In genomic region chr5:177557041-177557647, GRCh38 we compare ENCODE assay signal across 16 cellular contexts. TPM values are rescaled to one million over a fixed set of nuclear protein-coding genes. Genes with fewer than 3 reads are reported as not detected.
DNase-seq lines count a peak whose midpoint lies in the region; ATAC-seq and TF ChIP-seq lines count a peak whose summit lies in the region.
"Had no signal": no experiment of that assay in that cellular context is flagged by ENCODE, and none has a peak within 500 bp of the region (broad histone marks: within the 10 kb centered on the region; RNA-seq: fewer than 3 reads in every experiment).

No MANE protein-coding gene starts in this region.

- no peak overlapping the region for H3K4me3 Mint-ChIP-seq in activated CD8-positive, alpha-beta T cell treated with anti-CD3 and anti-CD28 coated beads for 36 hours
- H3K4me3 Mint-ChIP-seq in nephron progenitor cell, result no peak overlapping the region
- H3K4me3 Mint-ChIP-seq: activated B cell treated with CpG ODN at 0.5 μM for 24 hours; central memory CD8-positive, alpha-beta T cell; immature natural killer cell; type B pancreatic cell had no signal

- no peaks in the 10 kb centered on the region for H3K27me3 Mint-ChIP-seq in activated CD8-positive, alpha-beta T cell treated with anti-CD3 and anti-CD28 coated beads for 36 hours
- peaks cover 7% of the 10 kb centered on the region for H3K27me3 Mint-ChIP-seq in nephron progenitor cell (ENCODE audit: low read depth, poor library complexity)
- H3K27me3 Mint-ChIP-seq: activated B cell treated with CpG ODN at 0.5 μM for 24 hours; central memory CD8-positive, alpha-beta T cell; type B pancreatic cell had no signal

- no peak for ATAC-seq in activated CD8-positive, alpha-beta T cell treated with anti-CD3 and anti-CD28 coated beads for 36 hours
- no peak for ATAC-seq in HG02610 (IDR thresholded peaks at IDR 0.05; ENCODE audit: unreplicated experiment)

- no peaks in the 10 kb centered on the region for H3K36me3 ChIP-seq in Karpas-422 (ENCODE audit: insufficient read depth, low read length)

- H3K4me3 ChIP-seq in Karpas-422 (ENCODE audit: low read length), result no peak overlapping the region
- H3K4me3 ChIP-seq: skin epidermis had no signal

- no peaks in the 10 kb centered on the region for H3K9me3 Mint-ChIP-seq in activated CD8-positive, alpha-beta T cell treated with anti-CD3 and anti-CD28 coated beads for 36 hours
- peaks cover 33% of the 10 kb centered on the region for H3K9me3 Mint-ChIP-seq in nephron progenitor cell
- H3K9me3 Mint-ChIP-seq: activated B cell treated with CpG ODN at 0.5 μM for 24 hours; central memory CD8-positive, alpha-beta T cell; immature natural killer cell; type B pancreatic cell had no signal

- peaks cover 13% of the 10 kb centered on the region; the same call in 1 of the 2 replicates for H4K20me1 ChIP-seq in Karpas-422 (ENCODE audit: insufficient read depth, low read depth, low read length)

- H3K9ac ChIP-seq in Karpas-422 (ENCODE audit: low read length), result peak overlapping the region; percentile 40

- H2AFZ ChIP-seq in Karpas-422 (ENCODE audit: low read length), result 0 out of 2 replicates have a peak overlapping the region, but pooled peaks have one; percentile 32

- no peak for TF ChIP-seq CTCF in activated CD8-positive, alpha-beta T cell treated with anti-CD3 and anti-CD28 coated beads for 36 hours (IDR thresholded peaks at IDR 0.05)
- no peak for TF ChIP-seq CTCF in nephron progenitor cell (IDR thresholded peaks at IDR 0.05)

- POLR2A ChIA-PET in activated CD8-positive, alpha-beta T cell treated with anti-CD3 and anti-CD28 coated beads for 36 hours (lab: Charles Lee), result no interaction called here

- no peaks in the 10 kb centered on the region for H3K9me3 ChIP-seq in Karpas-422 (ENCODE audit: low read length)

- H3K27me3 ChIP-seq in Karpas-422 (ENCODE audit: low read length), result no peaks in the 10 kb centered on the region

- peaks cover 10% of the 10 kb centered on the region for H3K36me3 Mint-ChIP-seq in activated CD8-positive, alpha-beta T cell treated with anti-CD3 and anti-CD28 coated beads for 36 hours (ENCODE audit: low read depth)
- H3K36me3 Mint-ChIP-seq in nephron progenitor cell (ENCODE audit: low read depth), result peaks cover 2% of the 10 kb centered on the region
- H3K36me3 Mint-ChIP-seq: immature natural killer cell had no signal

- H3K9me2 ChIP-seq in Karpas-422 (replicated peaks; ENCODE audit: insufficient read depth, low read length), result no peaks in the 10 kb centered on the region

- CTCF ChIA-PET in activated CD8-positive, alpha-beta T cell treated with anti-CD3 and anti-CD28 coated beads for 36 hours (lab: Charles Lee), result interaction anchor here (1.4 kb wide), 1 partner anchor 56 kb away, joined by 4 read pairs; no protein-coding TSS in a partner anchor

- no peak overlapping the region for H3K27ac ChIP-seq in Karpas-422 (ENCODE audit: low read length)
- H3K27ac ChIP-seq: skin epidermis had no signal

- H3K4me1 Mint-ChIP-seq in activated CD8-positive, alpha-beta T cell treated with anti-CD3 and anti-CD28 coated beads for 36 hours (ENCODE audit: low read depth), result peaks cover 23% of the 10 kb centered on the region
- H3K4me1 Mint-ChIP-seq in nephron progenitor cell, result peaks cover 52% of the 10 kb centered on the region

- H3K27ac Mint-ChIP-seq in activated CD8-positive, alpha-beta T cell treated with anti-CD3 and anti-CD28 coated beads for 36 hours, result no peak overlapping the region
- peak overlapping the region; percentile 80 for H3K27ac Mint-ChIP-seq in nephron progenitor cell
- H3K27ac Mint-ChIP-seq: activated B cell treated with CpG ODN at 0.5 μM for 24 hours, immature natural killer cell, type B pancreatic cell had no signal

- peaks cover 20% of the 10 kb centered on the region for H3K79me2 ChIP-seq in Karpas-422 (ENCODE audit: low read length)

- intact Hi-C loops in activated CD8-positive, alpha-beta T cell treated with anti-CD3 and anti-CD28 coated beads for 36 hours (cut with micrococcal nuclease), result no loop called here

- peak overlapping the region; percentile 12 for H3K4me2 ChIP-seq in Karpas-422 (ENCODE audit: low read depth, low read length, poor library complexity, severe bottlenecking)

- peaks cover 33% of the 10 kb centered on the region for H3K4me1 ChIP-seq in Karpas-422 (ENCODE audit: low read length)

- DNase-seq in NCI-H2107 treated with DMSO at 0.1 percent for 48 hours (lab: John Stamatoyannopoulos, UW; ENCODE audit: unreplicated experiment) (peak; percentile 64), NCI-H2107 (lab: John Stamatoyannopoulos, UW) (no peak), Karpas-422 (peak; percentile 75), nephron progenitor cell (peak; percentile 32)
- peak; percentile 4 for DNase-seq in activated CD8-positive, alpha-beta T cell treated with anti-CD3 and anti-CD28 coated beads for 36 hours
- no peak for DNase-seq in stimulated activated CD4-positive, alpha-beta T cell treated with anti-CD3 and anti-CD28 coated beads, Interleukin-4, amount 100 ng/mL, for 4 hours
- DNase-seq in activated CD4-positive, alpha-beta T cell treated with anti-CD3 and anti-CD28 coated beads, Interleukin-2, amount 50 U/mL, for 4 hours, result no peak
- DNase-seq: activated B cell treated with CpG ODN at 0.5 μM for 24 hours; activated effector memory CD4-positive, alpha-beta T cell treated with anti-CD3 and anti-CD28 coated beads, Interleukin-2, amount 50 U/mL, for 16 hours; DMS153; immature natural killer cell; NCI-H446 had no signal

RNA-seq across cellular contexts. Expression of gene FAM193B, which starts 2.8 kb away (rescaled TPM):
- 48.3 and 59.6 TPM in 2 replicates for total RNA-seq in Karpas-422 (2014; rRNA removed; shearing (Covaris generic); ENCODE audit: low replicate concordance)
- 10 to 100 TPM; 71.4 to 76.7 TPM for total RNA-seq in activated CD8-positive, alpha-beta T cell treated with anti-CD3 and anti-CD28 coated beads for 36 hours

RNA-seq across cellular contexts. Expression of gene TMED9, which starts 34.9 kb away (rescaled TPM):
- 33.2 and 69.3 TPM in 2 replicates for total RNA-seq in Karpas-422 (2014; rRNA removed; shearing (Covaris generic); ENCODE audit: low replicate concordance)
- 100 to 1,000 TPM; 118 to 120 TPM for total RNA-seq in activated CD8-positive, alpha-beta T cell treated with anti-CD3 and anti-CD28 coated beads for 36 hours

RNA-seq across cellular contexts. Expression of gene DDX41, which starts 40.4 kb away (rescaled TPM):
- total RNA-seq in Karpas-422 (2014; rRNA removed; shearing (Covaris generic); ENCODE audit: low replicate concordance), result 104 and 195 TPM in 2 replicates
- total RNA-seq in activated CD8-positive, alpha-beta T cell treated with anti-CD3 and anti-CD28 coated beads for 36 hours, result 100 to 1,000 TPM; 226 to 228 TPM

RNA-seq across cellular contexts. Expression of gene B4GALT7, which starts 42.8 kb away (rescaled TPM):
- total RNA-seq in Karpas-422 (2014; rRNA removed; shearing (Covaris generic); ENCODE audit: low replicate concordance), result 24.8 and 42.2 TPM in 2 replicates
- 10 to 100 TPM; 19.3 to 21.9 TPM for total RNA-seq in activated CD8-positive, alpha-beta T cell treated with anti-CD3 and anti-CD28 coated beads for 36 hours

RNA-seq across cellular contexts. Expression of gene DOK3, which starts 47.5 kb away (rescaled TPM):
- 138 and 188 TPM in 2 replicates for total RNA-seq in Karpas-422 (2014; rRNA removed; shearing (Covaris generic); ENCODE audit: low replicate concordance)
- 1 to 10 TPM; 7.4 to 8.0 TPM for total RNA-seq in activated CD8-positive, alpha-beta T cell treated with anti-CD3 and anti-CD28 coated beads for 36 hours

Comparison
In these comparisons a context has a peak if more than half of its experiments do, and no peak if none do; other contexts are left out.
1. DNase-seq: peak in NCI-H2107 treated with DMSO at 0.1 percent for 48 hours (single experiment), Karpas-422 (single experiment), activated CD8-positive, alpha-beta T cell treated with anti-CD3 and anti-CD28 coated beads for 36 hours (single experiment) and nephron progenitor cell (single experiment); none in NCI-H2107 (single experiment), stimulated activated CD4-positive, alpha-beta T cell treated with anti-CD3 and anti-CD28 coated beads, Interleukin-4, amount 100 ng/mL, for 4 hours (0 of 2) and activated CD4-positive, alpha-beta T cell treated with anti-CD3 and anti-CD28 coated beads, Interleukin-2, amount 50 U/mL, for 4 hours (0 of 2).